1 cellular context compared by ENCODE assay signal in genomic region chrX:66008403-66008970, GRCh38.
TF ChIP-seq lines count a peak whose summit lies in the region.

No MANE protein-coding gene starts in this region.

TF ChIP-seq in K562, 482 proteins besides CTCF, POLR2A, EP300 and RAD21 (continued from another document and continues in another):
- TF ChIP-seq DEAF1 (CRISPR knock-in tag; IDR thresholded peaks at IDR 0.05) (no peak), ID3 (CRISPR knock-in tag; IDR thresholded peaks at IDR 0.05) (no peak), ID3 (tag; IDR thresholded peaks at IDR 0.05) (no peak), ZNF449 (CRISPR knock-in tag; IDR thresholded peaks at IDR 0.05) (no peak), POLR2AphosphoS5 (IDR thresholded peaks at IDR 0.05; ENCODE audit: control insufficient read depth, insufficient read depth, low read depth, low read length) (peak; percentile 65; the same call in 1 of the 2 replicates), TCF15 (CRISPR knock-in tag; IDR thresholded peaks at IDR 0.05) (no peak), PHF21A (IDR thresholded peaks at IDR 0.05; ENCODE audit: borderline replicate concordance, low read depth) (no peak), SPI1 (IDR thresholded peaks at IDR 0.05; ENCODE audit: borderline replicate concordance, low read depth, low read length) (peak; percentile 16; the same call in 1 of the 2 replicates), SMAD1 (IDR thresholded peaks at IDR 0.05; ENCODE audit: low read depth, low read length, partially characterized antibody) (no peak), KAT2B (IDR thresholded peaks at IDR 0.05; ENCODE audit: low read depth, low read length) (no peak), PTBP1 (IDR thresholded peaks at IDR 0.05; ENCODE audit: low read depth, low read length) (no peak), ZNF592 (IDR thresholded peaks at IDR 0.05) (0 out of 2 replicates have a peak, but pooled peaks have one; percentile 36), PRDM10 (IDR thresholded peaks at IDR 0.05; ENCODE audit: partially characterized antibody) (no peak), PKNOX1 (IDR thresholded peaks at IDR 0.05) (peak; percentile 56), ZNF583 (CRISPR knock-in tag; IDR thresholded peaks at IDR 0.05) (no peak), BRD9 (IDR thresholded peaks at IDR 0.05; ENCODE audit: low read depth, partially characterized antibody) (peak; percentile 27), ZMIZ1 (IDR thresholded peaks at IDR 0.05; ENCODE audit: low read depth in 2 of 2, low read length in 2 of 2) (peak in 1 of 2 experiments; percentile 63; a peak in 2 of 4 replicates), MYNN (IDR thresholded peaks at IDR 0.05) (peak; percentile 34; the same call in 1 of the 2 replicates), MYNN (CRISPR knock-in tag; IDR thresholded peaks at IDR 0.05) (no peak), ZNF239 (CRISPR knock-in tag; IDR thresholded peaks at IDR 0.05) (no peak), NEUROD1 (IDR thresholded peaks at IDR 0.05; ENCODE audit: borderline replicate concordance, low read depth, low read length, partially characterized antibody) (peak; percentile 40), ZNF184 (CRISPR knock-in tag; IDR thresholded peaks at IDR 0.05) (no peak), ZZZ3 (IDR thresholded peaks at IDR 0.05) (no peak), SMARCE1 (IDR thresholded peaks at IDR 0.05) (peak; percentile 14; the same call in 1 of the 2 replicates), DPF2 (IDR thresholded peaks at IDR 0.05) (peak; percentile 9; the same call in 1 of the 2 replicates), E2F8 (IDR thresholded peaks at IDR 0.05; ENCODE audit: low read depth, partially characterized antibody) (no peak), ZKSCAN8 (CRISPR knock-in tag; IDR thresholded peaks at IDR 0.05) (no peak), CSDE1 (IDR thresholded peaks at IDR 0.05) (no peak), MTA3 (IDR thresholded peaks at IDR 0.05; ENCODE audit: borderline replicate concordance) (peak; percentile 23; the same call in 1 of the 2 replicates), TEAD4 (IDR thresholded peaks at IDR 0.05; ENCODE audit: low read length) (peak; percentile 91), TEAD4 (CRISPR knock-in tag; IDR thresholded peaks at IDR 0.05; ENCODE audit: borderline replicate concordance) (no peak), NFIC (IDR thresholded peaks at IDR 0.05) (peak; percentile 93), CEBPB (tag; IDR thresholded peaks at IDR 0.05) (no peak; the same call in 1 of the 2 replicates), FOXM1 (IDR thresholded peaks at IDR 0.05; ENCODE audit: low read depth) (peak; percentile 35; the same call in 1 of the 2 replicates), FOXM1 (CRISPR knock-in tag; IDR thresholded peaks at IDR 0.05; ENCODE audit: low read depth) (no peak), CTBP1 (IDR thresholded peaks at IDR 0.05; ENCODE audit: borderline replicate concordance) (no peak), WHSC1 (IDR thresholded peaks at IDR 0.05; ENCODE audit: low read length) (no peak), HEY1 (CRISPR knock-in tag; IDR thresholded peaks at IDR 0.05; ENCODE audit: borderline replicate concordance) (no peak), MAFK (IDR thresholded peaks at IDR 0.05; ENCODE audit: low read length) (no peak), TBL1XR1 (IDR thresholded peaks at IDR 0.05; ENCODE audit: low read length in 2 of 2) (0 out of 4 replicates have a peak, but pooled peaks of 1 of the 2 experiments have one; percentile 38), ESRRB (CRISPR knock-in tag; IDR thresholded peaks at IDR 0.05; ENCODE audit: borderline replicate concordance) (no peak), PHTF2 (CRISPR knock-in tag; IDR thresholded peaks at IDR 0.05) (no peak), CHD1 (IDR thresholded peaks at IDR 0.05; ENCODE audit: low read length) (no peak), TOE1 (IDR thresholded peaks at IDR 0.05; ENCODE audit: borderline replicate concordance) (no peak), TOE1 (CRISPR knock-in tag; IDR thresholded peaks at IDR 0.05; ENCODE audit: borderline replicate concordance, low read depth) (no peak), SRSF7 (optimal IDR thresholded peaks at IDR 0.05; ENCODE audit: low read depth, low read length) (no peak), HNRNPK (IDR thresholded peaks at IDR 0.05; ENCODE audit: low read depth, low read length, poor library complexity, severe bottlenecking) (no peak), ARNT (IDR thresholded peaks at IDR 0.05) (no peak)
